ENCODE assay signal across 20 cellular contexts in genomic region chr16:72859581-72859980, GRCh38.
A peak's percentile ranks its signal among the peaks of the same experiment; 100 is the strongest.
DNase-seq lines count a peak whose midpoint lies in the region; ATAC-seq and TF ChIP-seq lines count a peak whose summit lies in the region.
"Had no signal": no experiment of that assay in that cellular context is flagged by ENCODE, and none has a peak within 500 bp of the region (broad histone marks: within the 10 kb centered on the region; RNA-seq: fewer than 3 reads in every experiment).

No MANE protein-coding gene starts in this region.

- TF ChIP-seq POLR2A in gastrocnemius medialis (IDR thresholded peaks at IDR 0.05): no peak

- H3K27me3 ChIP-seq in right atrium auricular region (no peaks in the 10 kb centered on the region), right cardiac atrium (ENCODE audit: control insufficient read depth, insufficient read depth) (no peaks in the 10 kb centered on the region), gastrocnemius medialis (no peaks in the 10 kb centered on the region), aorta (ENCODE audit: control insufficient read depth in 1 of 2, insufficient read depth in 2 of 2, low read length in 1 of 2) (no peaks in the 10 kb centered on the region)
- H3K27me3 ChIP-seq: suprapubic skin had no signal

- H3K9me3 ChIP-seq in right atrium auricular region (no peaks in the 10 kb centered on the region), right cardiac atrium (ENCODE audit: control insufficient read depth, low read length) (no peaks in the 10 kb centered on the region), gastrocnemius medialis (no peaks in the 10 kb centered on the region), aorta (ENCODE audit: control insufficient read depth, low read length) (no peaks in the 10 kb centered on the region)
- H3K9me3 ChIP-seq: suprapubic skin had no signal

- H3K27ac ChIP-seq in right atrium auricular region (peak overlapping the region; percentile 52 to 72), right cardiac atrium (ENCODE audit: low read length) (no peak overlapping the region), gastrocnemius medialis (peak overlapping the region; percentile 24 to 53 (median 50)), aorta (ENCODE audit: low read depth in 1 of 2, low read length in 2 of 2) (peak overlapping the region; percentile 88 to 96)
- H3K27ac ChIP-seq: C4-2B, suprapubic skin had no signal

- H3K9me3 Mint-ChIP-seq in mesothelial cell of epicardium: no peaks in the 10 kb centered on the region
- H3K9me3 Mint-ChIP-seq: activated CD4-positive, alpha-beta memory T cell treated with anti-CD3 and anti-CD28 coated beads for 36 hours; activated naive CD4-positive, alpha-beta T cell treated with anti-CD3 and anti-CD28 coated beads, Interleukin-2, amount 10 ng/mL, durations not matched to agents 7 days and 5 days had no signal

- no peaks in the 10 kb centered on the region for H3K27me3 Mint-ChIP-seq in mesothelial cell of epicardium (ENCODE audit: low read depth)
- H3K27me3 Mint-ChIP-seq: activated CD4-positive, alpha-beta memory T cell treated with anti-CD3 and anti-CD28 coated beads for 36 hours had no signal

- in situ Hi-C loops in gastrocnemius medialis (cut with MboI; ENCODE audit: low sequenced_read_pairs in 4 of 4): no loop called here

- H3K36me3 Mint-ChIP-seq in mesothelial cell of epicardium: peaks cover 11% of the 10 kb centered on the region
- H3K36me3 Mint-ChIP-seq: activated CD4-positive, alpha-beta memory T cell treated with anti-CD3 and anti-CD28 coated beads for 36 hours; activated naive CD4-positive, alpha-beta T cell treated with anti-CD3 and anti-CD28 coated beads, Interleukin-2, amount 10 ng/mL, durations not matched to agents 7 days and 5 days had no signal

- peaks cover 0 to 8% of the 10 kb centered on the region in 2 donors for H3K4me1 ChIP-seq in right atrium auricular region
- H3K4me1 ChIP-seq in right cardiac atrium (ENCODE audit: control insufficient read depth, insufficient read depth, low read length): peaks cover 1% of the 10 kb centered on the region
- peaks cover 28 to 35% of the 10 kb centered on the region in 2 donors for H3K4me1 ChIP-seq in gastrocnemius medialis
- H3K4me1 ChIP-seq in aorta (ENCODE audit: control insufficient read depth in 1 of 2, insufficient read depth in 2 of 2, low read length in 2 of 2): peaks cover 0 to 7% of the 10 kb centered on the region in 2 donors
- H3K4me1 ChIP-seq: suprapubic skin had no signal

- H3K36me3 ChIP-seq in right atrium auricular region (no peaks in the 10 kb centered on the region), gastrocnemius medialis (no peaks in the 10 kb centered on the region), aorta (ENCODE audit: control insufficient read depth in 1 of 2, insufficient read depth in 2 of 2, low read length in 1 of 2) (peaks cover 0 to 2% of the 10 kb centered on the region in 2 donors)
- H3K36me3 ChIP-seq: suprapubic skin had no signal

- intact Hi-C loops in right cardiac atrium (cut with DNase I): no loop called here
- intact Hi-C loops in gastrocnemius medialis (cut with DNase I; ENCODE audit: low total_unique reads): no loop called here
- intact Hi-C loops in aorta (cut with DNase I): loop anchor here in 1 of 2 donors (5.0 kb wide), 1 partner anchor 33 kb away; no protein-coding TSS in a partner anchor

- peak overlapping the region; percentile 41 for H3K27ac Mint-ChIP-seq in mesothelial cell of epicardium
- H3K27ac Mint-ChIP-seq: activated CD4-positive, alpha-beta memory T cell treated with anti-CD3 and anti-CD28 coated beads for 36 hours; activated naive CD4-positive, alpha-beta T cell treated with anti-CD3 and anti-CD28 coated beads, Interleukin-2, amount 10 ng/mL, durations not matched to agents 7 days and 5 days; T-helper 17 cell had no signal

- H3K4me3 Mint-ChIP-seq in mesothelial cell of epicardium: no peak overlapping the region
- H3K4me3 Mint-ChIP-seq: activated CD4-positive, alpha-beta memory T cell treated with anti-CD3 and anti-CD28 coated beads for 36 hours; activated naive CD4-positive, alpha-beta T cell treated with anti-CD3 and anti-CD28 coated beads, Interleukin-2, amount 10 ng/mL, durations not matched to agents 7 days and 5 days; T-helper 17 cell had no signal

- TF ChIP-seq CTCF in right atrium auricular region (IDR thresholded peaks at IDR 0.05) (no peak), mesothelial cell of epicardium (IDR thresholded peaks at IDR 0.05; ENCODE audit: unreplicated experiment) (no peak), gastrocnemius medialis (IDR thresholded peaks at IDR 0.05 in 4 of 5, conservative IDR thresholded peaks at IDR 0.05 in 1 of 5) (no peak)

- H3K4me3 ChIP-seq in right atrium auricular region (no peak overlapping the region), right cardiac atrium (ENCODE audit: low read length) (no peak overlapping the region), gastrocnemius medialis (no peak overlapping the region), aorta (ENCODE audit: low read length in 2 of 2) (no peak overlapping the region)
- H3K4me3 ChIP-seq: suprapubic skin had no signal

- no peak for ATAC-seq in right cardiac atrium
- no peak for ATAC-seq in gastrocnemius medialis
- ATAC-seq in aorta (ENCODE audit: low FRiP score): no peak
- ATAC-seq: T-helper 17 cell had no signal

- DNase-seq in right atrium auricular region (ENCODE audit: low spot score) (no peak), right cardiac atrium (no peak), mesothelial cell of epicardium (ENCODE audit: low spot score in 2 of 2, unreplicated experiment in 2 of 2) (no peak), gastrocnemius medialis (no peak), aorta (no peak), amygdala (lab: John Stamatoyannopoulos, UW) (no peak), DMS114 treated with DMSO at 0.1 percent for 48 hours (lab: John Stamatoyannopoulos, UW; ENCODE audit: unreplicated experiment) (no peak), activated gamma-delta T cell treated with Interleukin-2 at 50 U/mL for 16 hours (no peak)
- DNase-seq: activated CD4-positive, alpha-beta memory T cell treated with anti-CD3 and anti-CD28 coated beads for 36 hours; activated naive CD4-positive, alpha-beta T cell treated with anti-CD3 and anti-CD28 coated beads, Interleukin-2, amount 10 ng/mL, durations not matched to agents 7 days and 5 days; dermis blood vessel endothelial cell; DMS79; erythroblast; Karpas-422; NCI-H1105; NCI-H526 treated with DMSO at 0.1 percent for 48 hours; stimulated activated CD4-positive, alpha-beta T cell treated with anti-CD3 and anti-CD28 coated beads, Interleukin-4, amount 100 ng/mL, for 1 hour; T-helper 17 cell had no signal

- peaks cover 25% of the 10 kb centered on the region for H3K4me1 Mint-ChIP-seq in mesothelial cell of epicardium
- H3K4me1 Mint-ChIP-seq: T-helper 17 cell had no signal

- 94% methylated on average over 6 of the region's 6 CpGs for WGBS in right cardiac atrium
- WGBS in aorta, 2 donors: 91 to 96% methylated on average over 6 of the region's 6 CpGs
